Comparison of ENCODE assay signal across 1 cellular context in the genomic region with DNA sequence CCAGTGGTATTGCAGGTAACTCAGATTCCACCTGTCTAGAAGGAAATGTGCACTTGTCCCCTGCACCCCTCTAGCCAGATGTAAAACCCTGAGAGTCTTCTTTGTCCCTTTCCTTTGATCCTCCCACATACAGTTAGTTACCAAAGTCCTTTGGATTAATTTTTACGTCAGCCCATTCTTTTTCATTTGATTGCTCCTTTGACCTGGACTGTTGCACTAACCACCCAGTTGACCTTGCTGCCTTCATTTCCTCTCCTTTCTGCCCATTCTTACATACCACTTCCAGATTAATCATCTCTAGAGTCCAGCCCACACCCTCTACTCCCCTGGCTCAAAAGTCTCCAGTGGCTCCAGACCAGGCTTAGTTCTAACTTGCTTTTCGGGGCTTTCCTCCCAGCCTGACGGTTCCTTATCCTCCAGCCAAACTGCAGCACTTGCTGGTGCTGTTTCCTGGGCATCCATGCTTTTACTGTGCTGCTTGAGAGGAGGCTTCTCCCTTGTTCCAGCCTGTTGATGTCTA.
A peak's percentile ranks its signal among the peaks of the same experiment; 100 is the strongest.
TF ChIP-seq lines count a peak whose summit lies in the region.

No MANE protein-coding gene starts in this region.

TF ChIP-seq in HepG2, 621 proteins besides CTCF, POLR2A, EP300 and RAD21 (continued from another document and continues in another):
- TF ChIP-seq, protein P1, sequence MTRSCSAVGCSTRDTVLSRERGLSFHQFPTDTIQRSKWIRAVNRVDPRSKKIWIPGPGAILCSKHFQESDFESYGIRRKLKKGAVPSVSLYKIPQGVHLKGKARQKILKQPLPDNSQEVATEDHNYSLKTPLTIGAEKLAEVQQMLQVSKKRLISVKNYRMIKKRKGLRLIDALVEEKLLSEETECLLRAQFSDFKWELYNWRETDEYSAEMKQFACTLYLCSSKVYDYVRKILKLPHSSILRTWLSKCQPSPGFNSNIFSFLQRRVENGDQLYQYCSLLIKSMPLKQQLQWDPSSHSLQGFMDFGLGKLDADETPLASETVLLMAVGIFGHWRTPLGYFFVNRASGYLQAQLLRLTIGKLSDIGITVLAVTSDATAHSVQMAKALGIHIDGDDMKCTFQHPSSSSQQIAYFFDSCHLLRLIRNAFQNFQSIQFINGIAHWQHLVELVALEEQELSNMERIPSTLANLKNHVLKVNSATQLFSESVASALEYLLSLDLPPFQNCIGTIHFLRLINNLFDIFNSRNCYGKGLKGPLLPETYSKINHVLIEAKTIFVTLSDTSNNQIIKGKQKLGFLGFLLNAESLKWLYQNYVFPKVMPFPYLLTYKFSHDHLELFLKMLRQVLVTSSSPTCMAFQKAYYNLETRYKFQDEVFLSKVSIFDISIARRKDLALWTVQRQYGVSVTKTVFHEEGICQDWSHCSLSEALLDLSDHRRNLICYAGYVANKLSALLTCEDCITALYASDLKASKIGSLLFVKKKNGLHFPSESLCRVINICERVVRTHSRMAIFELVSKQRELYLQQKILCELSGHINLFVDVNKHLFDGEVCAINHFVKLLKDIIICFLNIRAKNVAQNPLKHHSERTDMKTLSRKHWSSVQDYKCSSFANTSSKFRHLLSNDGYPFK (CRISPR knock-in tag; IDR thresholded peaks at IDR 0.05; ENCODE audit: borderline replicate concordance), result 0 out of 2 replicates have a peak, but pooled peaks have one; percentile 51
- TF ChIP-seq IKZF1 (IDR thresholded peaks at IDR 0.05), result no peak
- TF ChIP-seq, protein P2, sequence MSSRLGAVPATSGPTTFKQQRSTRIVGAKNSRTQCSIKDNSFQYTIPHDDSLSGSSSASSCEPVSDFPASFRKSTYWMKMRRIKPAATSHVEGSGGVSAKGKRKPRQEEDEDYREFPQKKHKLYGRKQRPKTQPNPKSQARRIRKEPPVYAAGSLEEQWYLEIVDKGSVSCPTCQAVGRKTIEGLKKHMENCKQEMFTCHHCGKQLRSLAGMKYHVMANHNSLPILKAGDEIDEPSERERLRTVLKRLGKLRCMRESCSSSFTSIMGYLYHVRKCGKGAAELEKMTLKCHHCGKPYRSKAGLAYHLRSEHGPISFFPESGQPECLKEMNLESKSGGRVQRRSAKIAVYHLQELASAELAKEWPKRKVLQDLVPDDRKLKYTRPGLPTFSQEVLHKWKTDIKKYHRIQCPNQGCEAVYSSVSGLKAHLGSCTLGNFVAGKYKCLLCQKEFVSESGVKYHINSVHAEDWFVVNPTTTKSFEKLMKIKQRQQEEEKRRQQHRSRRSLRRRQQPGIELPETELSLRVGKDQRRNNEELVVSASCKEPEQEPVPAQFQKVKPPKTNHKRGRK (CRISPR knock-in tag; IDR thresholded peaks at IDR 0.05), result no peak
- 0 out of 2 replicates have a peak, but pooled peaks have one; percentile 23 for TF ChIP-seq ZNF367 (CRISPR knock-in tag; IDR thresholded peaks at IDR 0.05; ENCODE audit: borderline replicate concordance)
- TF ChIP-seq BRCA1 (CRISPR knock-in tag; IDR thresholded peaks at IDR 0.05), result 0 out of 2 replicates have a peak, but pooled peaks have one; percentile 26
- no peak for TF ChIP-seq ZFAT (CRISPR knock-in tag; conservative IDR thresholded peaks at IDR 0.05)
- TF ChIP-seq CREM (IDR thresholded peaks at IDR 0.05), result peak; percentile 81
- no peak for TF ChIP-seq CREM (CRISPR knock-in tag; IDR thresholded peaks at IDR 0.05)
- TF ChIP-seq SP5 (CRISPR knock-in tag; IDR thresholded peaks at IDR 0.05; ENCODE audit: borderline replicate concordance, low read depth), result peak; percentile 53; the same call in 1 of the 2 replicates
- no peak for TF ChIP-seq HNRNPLL (IDR thresholded peaks at IDR 0.05; ENCODE audit: low read depth, low read length, poor library complexity, severe bottlenecking)
- peak; percentile 47; the same call in 1 of the 2 replicates for TF ChIP-seq GABPB1 (CRISPR knock-in tag; IDR thresholded peaks at IDR 0.05)
- peak; percentile 63 for TF ChIP-seq HOMEZ (CRISPR knock-in tag; IDR thresholded peaks at IDR 0.05; ENCODE audit: low read depth)
- 0 out of 2 replicates have a peak, but pooled peaks have one; percentile 31 for TF ChIP-seq TOPORS (CRISPR knock-in tag; IDR thresholded peaks at IDR 0.05)
- 0 out of 2 replicates have a peak, but pooled peaks have one; percentile 47 for TF ChIP-seq SP140L (CRISPR knock-in tag; IDR thresholded peaks at IDR 0.05; ENCODE audit: borderline replicate concordance)
- peak; percentile 81 for TF ChIP-seq ZNF629 (CRISPR knock-in tag; conservative IDR thresholded peaks at IDR 0.05)
- peak; percentile 91 for TF ChIP-seq TBX2 (CRISPR knock-in tag; IDR thresholded peaks at IDR 0.05; ENCODE audit: borderline replicate concordance)
- TF ChIP-seq, protein P3, sequence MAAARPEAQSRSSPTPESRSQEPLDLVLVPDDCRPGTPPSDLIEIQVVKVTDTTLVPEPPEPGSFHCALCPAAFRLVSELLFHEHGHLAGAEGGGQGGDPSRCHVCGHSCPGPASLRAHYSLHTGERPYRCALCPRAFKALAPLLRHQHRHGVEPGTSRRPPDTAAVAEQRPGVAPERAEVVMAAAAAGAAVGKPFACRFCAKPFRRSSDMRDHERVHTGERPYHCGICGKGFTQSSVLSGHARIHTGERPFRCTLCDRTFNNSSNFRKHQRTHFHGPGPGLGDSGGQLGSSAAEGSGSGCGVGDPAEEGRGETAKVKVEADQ (CRISPR knock-in tag; IDR thresholded peaks at IDR 0.05; ENCODE audit: borderline replicate concordance), result no peak
- TF ChIP-seq, protein P4, sequence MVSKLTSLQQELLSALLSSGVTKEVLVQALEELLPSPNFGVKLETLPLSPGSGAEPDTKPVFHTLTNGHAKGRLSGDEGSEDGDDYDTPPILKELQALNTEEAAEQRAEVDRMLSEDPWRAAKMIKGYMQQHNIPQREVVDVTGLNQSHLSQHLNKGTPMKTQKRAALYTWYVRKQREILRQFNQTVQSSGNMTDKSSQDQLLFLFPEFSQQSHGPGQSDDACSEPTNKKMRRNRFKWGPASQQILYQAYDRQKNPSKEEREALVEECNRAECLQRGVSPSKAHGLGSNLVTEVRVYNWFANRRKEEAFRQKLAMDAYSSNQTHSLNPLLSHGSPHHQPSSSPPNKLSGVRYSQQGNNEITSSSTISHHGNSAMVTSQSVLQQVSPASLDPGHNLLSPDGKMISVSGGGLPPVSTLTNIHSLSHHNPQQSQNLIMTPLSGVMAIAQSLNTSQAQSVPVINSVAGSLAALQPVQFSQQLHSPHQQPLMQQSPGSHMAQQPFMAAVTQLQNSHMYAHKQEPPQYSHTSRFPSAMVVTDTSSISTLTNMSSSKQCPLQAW (CRISPR knock-in tag; IDR thresholded peaks at IDR 0.05), result peak; percentile 98
- TF ChIP-seq TAF1 (CRISPR knock-in tag; IDR thresholded peaks at IDR 0.05), result peak; percentile 61; the same call in 1 of the 2 replicates
- TF ChIP-seq ZNF264 (CRISPR knock-in tag; IDR thresholded peaks at IDR 0.05), result 0 out of 2 replicates have a peak, but pooled peaks have one; percentile 61
- peak; percentile 64 for TF ChIP-seq PPARG (CRISPR knock-in tag; conservative IDR thresholded peaks at IDR 0.05)
- TF ChIP-seq PHB2 (IDR thresholded peaks at IDR 0.05; ENCODE audit: partially characterized antibody), result no peak
- TF ChIP-seq TARDBP (CRISPR knock-in tag; IDR thresholded peaks at IDR 0.05), result peak; percentile 81
- TF ChIP-seq ZNF878 (CRISPR knock-in tag; IDR thresholded peaks at IDR 0.05), result no peak; the same call in 1 of the 2 replicates
- no peak for TF ChIP-seq SMC3 (IDR thresholded peaks at IDR 0.05; ENCODE audit: low read length)
- TF ChIP-seq POLR2G (IDR thresholded peaks at IDR 0.05; ENCODE audit: low read depth, low read length), result peak; percentile 85
- no peak for TF ChIP-seq SOX6 (IDR thresholded peaks at IDR 0.05)
- peak; percentile 99 for TF ChIP-seq SOX6 (CRISPR knock-in tag; IDR thresholded peaks at IDR 0.05)
- TF ChIP-seq GPN1 (CRISPR knock-in tag; IDR thresholded peaks at IDR 0.05; ENCODE audit: borderline replicate concordance), result no peak
- TF ChIP-seq ZBTB20 (CRISPR knock-in tag; IDR thresholded peaks at IDR 0.05; ENCODE audit: borderline replicate concordance, low read depth), result peak; percentile 71
- TF ChIP-seq TEAD3 (CRISPR knock-in tag; optimal IDR thresholded peaks at IDR 0.05; ENCODE audit: borderline replicate concordance), result peak; percentile 79
- no peak for TF ChIP-seq DMAP1 (CRISPR knock-in tag; IDR thresholded peaks at IDR 0.05)
- peak in 1 of 2 experiments; percentile 83; a peak in 2 of 4 replicates for TF ChIP-seq ATF4 (CRISPR knock-in tag; IDR thresholded peaks at IDR 0.05)
- 0 out of 2 replicates have a peak, but pooled peaks have one; percentile 45 for TF ChIP-seq KDM3A (CRISPR knock-in tag; IDR thresholded peaks at IDR 0.05; ENCODE audit: low read depth)
- TF ChIP-seq, protein P5, sequence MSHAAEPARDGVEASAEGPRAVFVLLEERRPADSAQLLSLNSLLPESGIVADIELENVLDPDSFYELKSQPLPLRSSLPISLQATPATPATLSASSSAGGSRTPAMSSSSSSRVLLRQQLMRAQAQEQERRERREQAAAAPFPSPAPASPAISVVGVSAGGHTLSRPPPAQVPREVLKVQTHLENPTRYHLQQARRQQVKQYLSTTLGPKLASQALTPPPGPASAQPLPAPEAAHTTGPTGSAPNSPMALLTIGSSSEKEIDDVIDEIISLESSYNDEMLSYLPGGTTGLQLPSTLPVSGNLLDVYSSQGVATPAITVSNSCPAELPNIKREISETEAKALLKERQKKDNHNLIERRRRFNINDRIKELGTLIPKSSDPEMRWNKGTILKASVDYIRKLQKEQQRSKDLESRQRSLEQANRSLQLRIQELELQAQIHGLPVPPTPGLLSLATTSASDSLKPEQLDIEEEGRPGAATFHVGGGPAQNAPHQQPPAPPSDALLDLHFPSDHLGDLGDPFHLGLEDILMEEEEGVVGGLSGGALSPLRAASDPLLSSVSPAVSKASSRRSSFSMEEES (CRISPR knock-in tag; IDR thresholded peaks at IDR 0.05), result peak; percentile 72; the same call in 1 of the 2 replicates
- TF ChIP-seq, protein P6, sequence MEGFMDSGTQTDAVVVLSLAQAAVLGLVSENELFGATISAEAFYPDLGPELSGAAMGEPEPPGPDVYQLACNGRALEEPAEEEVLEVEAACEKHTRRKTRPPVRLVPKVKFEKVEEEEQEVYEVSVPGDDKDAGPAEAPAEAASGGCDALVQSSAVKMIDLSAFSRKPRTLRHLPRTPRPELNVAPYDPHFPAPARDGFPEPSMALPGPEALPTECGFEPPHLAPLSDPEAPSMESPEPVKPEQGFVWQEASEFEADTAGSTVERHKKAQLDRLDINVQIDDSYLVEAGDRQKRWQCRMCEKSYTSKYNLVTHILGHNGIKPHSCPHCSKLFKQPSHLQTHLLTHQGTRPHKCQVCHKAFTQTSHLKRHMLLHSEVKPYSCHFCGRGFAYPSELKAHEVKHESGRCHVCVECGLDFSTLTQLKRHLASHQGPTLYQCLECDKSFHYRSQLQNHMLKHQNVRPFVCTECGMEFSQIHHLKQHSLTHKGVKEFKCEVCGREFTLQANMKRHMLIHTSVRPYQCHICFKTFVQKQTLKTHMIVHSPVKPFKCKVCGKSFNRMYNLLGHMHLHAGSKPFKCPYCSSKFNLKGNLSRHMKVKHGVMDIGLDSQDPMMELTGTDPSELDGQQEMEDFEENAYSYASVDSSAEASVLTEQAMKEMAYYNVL (CRISPR knock-in tag; IDR thresholded peaks at IDR 0.05; ENCODE audit: borderline replicate concordance), result peak; percentile 98
- TF ChIP-seq ZBTB38 (CRISPR knock-in tag; IDR thresholded peaks at IDR 0.05), result no peak
- TF ChIP-seq, protein P7, sequence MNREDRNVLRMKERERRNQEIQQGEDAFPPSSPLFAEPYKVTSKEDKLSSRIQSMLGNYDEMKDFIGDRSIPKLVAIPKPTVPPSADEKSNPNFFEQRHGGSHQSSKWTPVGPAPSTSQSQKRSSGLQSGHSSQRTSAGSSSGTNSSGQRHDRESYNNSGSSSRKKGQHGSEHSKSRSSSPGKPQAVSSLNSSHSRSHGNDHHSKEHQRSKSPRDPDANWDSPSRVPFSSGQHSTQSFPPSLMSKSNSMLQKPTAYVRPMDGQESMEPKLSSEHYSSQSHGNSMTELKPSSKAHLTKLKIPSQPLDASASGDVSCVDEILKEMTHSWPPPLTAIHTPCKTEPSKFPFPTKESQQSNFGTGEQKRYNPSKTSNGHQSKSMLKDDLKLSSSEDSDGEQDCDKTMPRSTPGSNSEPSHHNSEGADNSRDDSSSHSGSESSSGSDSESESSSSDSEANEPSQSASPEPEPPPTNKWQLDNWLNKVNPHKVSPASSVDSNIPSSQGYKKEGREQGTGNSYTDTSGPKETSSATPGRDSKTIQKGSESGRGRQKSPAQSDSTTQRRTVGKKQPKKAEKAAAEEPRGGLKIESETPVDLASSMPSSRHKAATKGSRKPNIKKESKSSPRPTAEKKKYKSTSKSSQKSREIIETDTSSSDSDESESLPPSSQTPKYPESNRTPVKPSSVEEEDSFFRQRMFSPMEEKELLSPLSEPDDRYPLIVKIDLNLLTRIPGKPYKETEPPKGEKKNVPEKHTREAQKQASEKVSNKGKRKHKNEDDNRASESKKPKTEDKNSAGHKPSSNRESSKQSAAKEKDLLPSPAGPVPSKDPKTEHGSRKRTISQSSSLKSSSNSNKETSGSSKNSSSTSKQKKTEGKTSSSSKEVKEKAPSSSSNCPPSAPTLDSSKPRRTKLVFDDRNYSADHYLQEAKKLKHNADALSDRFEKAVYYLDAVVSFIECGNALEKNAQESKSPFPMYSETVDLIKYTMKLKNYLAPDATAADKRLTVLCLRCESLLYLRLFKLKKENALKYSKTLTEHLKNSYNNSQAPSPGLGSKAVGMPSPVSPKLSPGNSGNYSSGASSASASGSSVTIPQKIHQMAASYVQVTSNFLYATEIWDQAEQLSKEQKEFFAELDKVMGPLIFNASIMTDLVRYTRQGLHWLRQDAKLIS (CRISPR knock-in tag; IDR thresholded peaks at IDR 0.05), result 0 out of 2 replicates have a peak, but pooled peaks have one; percentile 31
- TF ChIP-seq PHF21A (CRISPR knock-in tag; IDR thresholded peaks at IDR 0.05), result peak; percentile 71; the same call in 1 of the 2 replicates
- TF ChIP-seq, protein P8, sequence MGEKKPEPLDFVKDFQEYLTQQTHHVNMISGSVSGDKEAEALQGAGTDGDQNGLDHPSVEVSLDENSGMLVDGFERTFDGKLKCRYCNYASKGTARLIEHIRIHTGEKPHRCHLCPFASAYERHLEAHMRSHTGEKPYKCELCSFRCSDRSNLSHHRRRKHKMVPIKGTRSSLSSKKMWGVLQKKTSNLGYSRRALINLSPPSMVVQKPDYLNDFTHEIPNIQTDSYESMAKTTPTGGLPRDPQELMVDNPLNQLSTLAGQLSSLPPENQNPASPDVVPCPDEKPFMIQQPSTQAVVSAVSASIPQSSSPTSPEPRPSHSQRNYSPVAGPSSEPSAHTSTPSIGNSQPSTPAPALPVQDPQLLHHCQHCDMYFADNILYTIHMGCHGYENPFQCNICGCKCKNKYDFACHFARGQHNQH (CRISPR knock-in tag; IDR thresholded peaks at IDR 0.05), result no peak
- no peak for TF ChIP-seq MIER3 (CRISPR knock-in tag; IDR thresholded peaks at IDR 0.05; ENCODE audit: borderline replicate concordance)
